ENCODE assay signal across 8 cellular contexts in genomic region chr12:64678248-64678647, GRCh38.
A peak's percentile ranks its signal among the peaks of the same experiment; 100 is the strongest.
DNase-seq lines count a peak whose midpoint lies in the region; ATAC-seq and TF ChIP-seq lines count a peak whose summit lies in the region.

No MANE protein-coding gene starts in this region.

- CTCF ChIA-PET in activated naive CD4-positive, alpha-beta T cell treated with anti-CD3 and anti-CD28 coated beads, Interleukin-2, amount 10 ng/mL, durations not matched to agents 7 days and 5 days (lab: Charles Lee) = interaction anchor here (1.8 to 2.6 kb wide), 2 partner anchors 18 to 20 kb away, joined by 5 to 8 read pairs; no protein-coding TSS in a partner anchor
- CTCF ChIA-PET in OCI-LY7 (lab: Charles Lee; ENCODE audit: unreplicated experiment) = interaction anchor here (1.0 kb wide), 1 partner anchor 67 kb away, joined by 3 read pairs; no protein-coding TSS in a partner anchor

- no peaks in the 10 kb centered on the region for H3K36me3 ChIP-seq in OCI-LY7 (ENCODE audit: insufficient read depth, low read length)
- no peaks in the 10 kb centered on the region for H3K36me3 ChIP-seq in thoracic aorta

- no peak overlapping the region for H2AFZ ChIP-seq in OCI-LY7 (ENCODE audit: low read length)

- H3K27me3 ChIP-seq in thoracic aorta (replicated peaks; ENCODE audit: insufficient read depth) = no peaks in the 10 kb centered on the region

- H3K9me3 Mint-ChIP-seq in activated naive CD4-positive, alpha-beta T cell treated with anti-CD3 and anti-CD28 coated beads, Interleukin-2, amount 10 ng/mL, durations not matched to agents 7 days and 5 days = no peaks in the 10 kb centered on the region
- no peaks in the 10 kb centered on the region for H3K9me3 Mint-ChIP-seq in activated naive CD4-positive, alpha-beta T cell treated with anti-CD3 and anti-CD28 coated beads, Interleukin-2, amount 50 U/mL, for 72 hours

- H3K9me2 ChIP-seq in OCI-LY7 (ENCODE audit: insufficient read depth, low read length) = no peaks in the 10 kb centered on the region

- no peak for ATAC-seq in activated naive CD4-positive, alpha-beta T cell treated with anti-CD3 and anti-CD28 coated beads, Interleukin-2, amount 50 U/mL, for 72 hours
- ATAC-seq in thoracic aorta (ENCODE audit: insufficient number of reproducible peaks, low FRiP score, low read depth) = no peak
- no peak for ATAC-seq in HG03108 (IDR thresholded peaks at IDR 0.05; ENCODE audit: unreplicated experiment)
- no peak for ATAC-seq in HG03457 (IDR thresholded peaks at IDR 0.05; ENCODE audit: unreplicated experiment)

- H3K4me3 ChIP-seq in OCI-LY7 (ENCODE audit: low read depth, low read length, poor library complexity, severe bottlenecking) (no peak overlapping the region), thoracic aorta (no peak overlapping the region)

- DNase-seq in activated naive CD4-positive, alpha-beta T cell treated with anti-CD3 and anti-CD28 coated beads, Interleukin-2, amount 10 ng/mL, durations not matched to agents 7 days and 5 days = no peak
- DNase-seq in activated naive CD4-positive, alpha-beta T cell treated with anti-CD3 and anti-CD28 coated beads, Interleukin-2, amount 50 U/mL, for 72 hours (ENCODE audit: low spot score in 2 of 2) = no peak
- peak; percentile 18 for DNase-seq in OCI-LY7 (ENCODE audit: low spot score)
- no peak for DNase-seq in epithelial cell of prostate (ENCODE audit: low read depth, low spot score)
- no peak for DNase-seq in thoracic aorta (ENCODE audit: low spot score)
- no peak for DNase-seq in pons (ENCODE audit: low spot score)

- no peaks in the 10 kb centered on the region for H3K27me3 Mint-ChIP-seq in activated naive CD4-positive, alpha-beta T cell treated with anti-CD3 and anti-CD28 coated beads, Interleukin-2, amount 10 ng/mL, durations not matched to agents 7 days and 5 days

- intact Hi-C loops in OCI-LY7 (cut with micrococcal nuclease; ENCODE audit: unreplicated experiment) = no loop called here

- peak overlapping the region; percentile 99 for H3K27ac Mint-ChIP-seq in activated naive CD4-positive, alpha-beta T cell treated with anti-CD3 and anti-CD28 coated beads, Interleukin-2, amount 10 ng/mL, durations not matched to agents 7 days and 5 days
- no peak overlapping the region for H3K27ac Mint-ChIP-seq in activated naive CD4-positive, alpha-beta T cell treated with anti-CD3 and anti-CD28 coated beads, Interleukin-2, amount 50 U/mL, for 72 hours

- peaks cover 81% of the 10 kb centered on the region for H3K79me2 ChIP-seq in OCI-LY7 (ENCODE audit: insufficient read depth, low read depth, low read length)

- no peak overlapping the region for H3K4me2 ChIP-seq in OCI-LY7 (ENCODE audit: low read length)

- H3K9me3 ChIP-seq in OCI-LY7 (ENCODE audit: low read length) (no peaks in the 10 kb centered on the region), thoracic aorta (no peaks in the 10 kb centered on the region)

- H4K20me1 ChIP-seq in OCI-LY7 (ENCODE audit: insufficient read depth, low read length) = peaks cover 18% of the 10 kb centered on the region; the same call in 1 of the 2 replicates

- H3K4me3 Mint-ChIP-seq in activated naive CD4-positive, alpha-beta T cell treated with anti-CD3 and anti-CD28 coated beads, Interleukin-2, amount 10 ng/mL, durations not matched to agents 7 days and 5 days = no peak overlapping the region

- no TSS peak for BruUV-seq in OCI-LY7 (replicated peaks; lab: Mats Ljungman, UMichigan)

- H3K4me1 ChIP-seq in OCI-LY7 (ENCODE audit: insufficient read depth, low read length, poor library complexity, severe bottlenecking) (peaks cover 52% of the 10 kb centered on the region), thoracic aorta (ENCODE audit: control insufficient read depth in 1 of 2, low read depth in 2 of 2) (peaks cover 72 to 98% of the 10 kb centered on the region in 2 donors)

- TF ChIP-seq CTCF in OCI-LY7 (conservative IDR thresholded peaks at IDR 0.05; ENCODE audit: low read length) (peak; percentile 64), thoracic aorta (IDR thresholded peaks at IDR 0.05) (no peak)

- peaks cover 99% of the 10 kb centered on the region for H3K4me1 Mint-ChIP-seq in activated naive CD4-positive, alpha-beta T cell treated with anti-CD3 and anti-CD28 coated beads, Interleukin-2, amount 10 ng/mL, durations not matched to agents 7 days and 5 days

- H3K27ac ChIP-seq in OCI-LY7 (ENCODE audit: low read depth, low read length, poor library complexity, severe bottlenecking) (no peak overlapping the region), epithelial cell of prostate (peak overlapping the region; percentile 98), thoracic aorta (peak overlapping the region; percentile 84 to 92)

- peaks cover 47% of the 10 kb centered on the region for H3K36me3 Mint-ChIP-seq in activated naive CD4-positive, alpha-beta T cell treated with anti-CD3 and anti-CD28 coated beads, Interleukin-2, amount 10 ng/mL, durations not matched to agents 7 days and 5 days
- H3K36me3 Mint-ChIP-seq in activated naive CD4-positive, alpha-beta T cell treated with anti-CD3 and anti-CD28 coated beads, Interleukin-2, amount 50 U/mL, for 72 hours = peaks cover 5 to 6% of the 10 kb centered on the region in 2 donors

- POLR2A ChIA-PET in OCI-LY7 (lab: Charles Lee) = interaction anchor here (0.6 to 1.7 kb wide), 2 partner anchors 11 to 20 kb away, joined by 3 to 4 read pairs; no protein-coding TSS in a partner anchor
